7 cellular contexts compared by ENCODE assay signal in the genomic region with DNA sequence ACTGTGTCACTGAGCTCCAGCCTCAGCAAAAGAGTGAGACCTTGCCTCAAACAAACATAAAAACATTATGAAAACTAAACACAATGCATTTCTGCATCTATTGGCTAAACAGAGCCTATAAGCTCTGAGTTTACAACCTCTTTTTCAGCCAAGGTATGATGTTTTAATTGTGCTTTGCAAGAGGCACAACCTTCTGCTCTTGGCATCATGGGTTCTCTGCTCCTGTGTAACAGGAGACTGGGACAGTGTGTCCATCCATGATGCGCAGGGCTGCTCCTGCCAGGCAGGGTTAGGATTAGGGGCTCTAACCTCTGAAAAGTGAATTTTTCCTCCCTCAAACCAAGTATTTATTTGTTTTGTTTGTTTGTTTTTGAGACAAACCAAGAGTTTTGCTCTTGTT.
"Had no signal": no experiment of that assay in that cellular context is flagged by ENCODE, and none has a peak within 500 bp of the region (broad histone marks: within the 10 kb centered on the region; RNA-seq: fewer than 3 reads in every experiment).

No MANE protein-coding gene starts in this region.

- H3K9me3 ChIP-seq: HAP-1 had no signal

- ATAC-seq: GM23338, HCT116 had no signal

- H3K36me3 ChIP-seq: HAP-1 had no signal

- H3K4me2 ChIP-seq: GM23338 had no signal

- FAIRE-seq: H1, HTR-8/SVneo had no signal

- DNase-seq: H7, KBM-7 had no signal

- H3K4me3 ChIP-seq: GM23338, HAP-1 had no signal

- H2AFZ ChIP-seq: GM23338 had no signal
